In genomic region chr5:63323926-63324325, GRCh38 we compare ENCODE assay signal across 26 cellular contexts.
"Had no signal": no experiment of that assay in that cellular context is flagged by ENCODE, and none has a peak within 500 bp of the region (broad histone marks: within the 10 kb centered on the region; RNA-seq: fewer than 3 reads in every experiment).

No MANE protein-coding gene starts in this region.

- H3K4me1 ChIP-seq: gastrocnemius medialis, psoas muscle, sigmoid colon, spleen, suprapubic skin, transverse colon, upper lobe of right lung, uterus had no signal

- H3K27ac Mint-ChIP-seq: effector memory CD8-positive, alpha-beta T cell; naive thymus-derived CD8-positive, alpha-beta T cell; stimulated activated naive CD8-positive, alpha-beta T cell treated with anti-CD3 and anti-CD28 coated beads, Interleukin-15, amount 100 ng/mL, for 72 hours had no signal

- ATAC-seq: effector memory CD8-positive, alpha-beta T cell; gastrocnemius medialis; left lobe of liver; naive thymus-derived CD8-positive, alpha-beta T cell; psoas muscle; right cardiac atrium; stimulated activated naive CD8-positive, alpha-beta T cell treated with anti-CD3 and anti-CD28 coated beads, Interleukin-15, amount 100 ng/mL, for 72 hours; upper lobe of right lung had no signal

- H3K4me3 Mint-ChIP-seq: effector memory CD8-positive, alpha-beta T cell; naive thymus-derived CD8-positive, alpha-beta T cell; stimulated activated naive CD8-positive, alpha-beta T cell treated with anti-CD3 and anti-CD28 coated beads, Interleukin-15, amount 100 ng/mL, for 72 hours had no signal

- H3K27me3 ChIP-seq: gastrocnemius medialis, ovary, sigmoid colon, spleen, suprapubic skin, transverse colon, upper lobe of right lung, uterus had no signal

- H3K27me3 Mint-ChIP-seq: effector memory CD8-positive, alpha-beta T cell; naive thymus-derived CD8-positive, alpha-beta T cell; stimulated activated naive CD8-positive, alpha-beta T cell treated with anti-CD3 and anti-CD28 coated beads, Interleukin-15, amount 100 ng/mL, for 72 hours had no signal

- DNase-seq: cerebellar nuclear complex; cortex of kidney; effector memory CD8-positive, alpha-beta T cell; gastrocnemius medialis; head of caudate nucleus; kidney; mesenchymal stem cell; naive thymus-derived CD8-positive, alpha-beta T cell; occipital lobe; ovary; posterior cingulate gyrus; psoas muscle; right cardiac atrium; sigmoid colon; spleen; stimulated activated CD4-positive, alpha-beta T cell treated with anti-CD3 and anti-CD28 coated beads, Interleukin-15, amount 100 ng/mL, for 24 hours; stimulated activated CD4-positive, alpha-beta T cell treated with anti-CD3 and anti-CD28 coated beads, Interleukin-2, amount 100 ng/mL, for 48 hours; stimulated activated naive CD4-positive, alpha-beta T cell; stimulated activated naive CD8-positive, alpha-beta T cell treated with anti-CD3 and anti-CD28 coated beads, Interleukin-15, amount 100 ng/mL, for 72 hours; transverse colon; upper lobe of right lung; uterus had no signal

- H3K27ac ChIP-seq: gastrocnemius medialis, ovary, psoas muscle, sigmoid colon, spleen, suprapubic skin, transverse colon, upper lobe of right lung, uterus had no signal

- H3K4me1 Mint-ChIP-seq: naive thymus-derived CD8-positive, alpha-beta T cell; stimulated activated naive CD8-positive, alpha-beta T cell treated with anti-CD3 and anti-CD28 coated beads, Interleukin-15, amount 100 ng/mL, for 72 hours had no signal

- FAIRE-seq: endometrium, kidney had no signal

- H3K9me3 ChIP-seq: gastrocnemius medialis, ovary, psoas muscle, sigmoid colon, suprapubic skin, transverse colon, upper lobe of right lung, uterus had no signal

- H3K36me3 Mint-ChIP-seq: naive thymus-derived CD8-positive, alpha-beta T cell had no signal

- H3K36me3 ChIP-seq: gastrocnemius medialis, ovary, sigmoid colon, spleen, suprapubic skin, transverse colon, upper lobe of right lung, uterus had no signal

- H3K4me3 ChIP-seq: gastrocnemius medialis, lung, ovary, psoas muscle, sigmoid colon, spleen, suprapubic skin, transverse colon, upper lobe of right lung, uterus had no signal
